31 cellular contexts compared by ENCODE assay signal in the genomic region with DNA sequence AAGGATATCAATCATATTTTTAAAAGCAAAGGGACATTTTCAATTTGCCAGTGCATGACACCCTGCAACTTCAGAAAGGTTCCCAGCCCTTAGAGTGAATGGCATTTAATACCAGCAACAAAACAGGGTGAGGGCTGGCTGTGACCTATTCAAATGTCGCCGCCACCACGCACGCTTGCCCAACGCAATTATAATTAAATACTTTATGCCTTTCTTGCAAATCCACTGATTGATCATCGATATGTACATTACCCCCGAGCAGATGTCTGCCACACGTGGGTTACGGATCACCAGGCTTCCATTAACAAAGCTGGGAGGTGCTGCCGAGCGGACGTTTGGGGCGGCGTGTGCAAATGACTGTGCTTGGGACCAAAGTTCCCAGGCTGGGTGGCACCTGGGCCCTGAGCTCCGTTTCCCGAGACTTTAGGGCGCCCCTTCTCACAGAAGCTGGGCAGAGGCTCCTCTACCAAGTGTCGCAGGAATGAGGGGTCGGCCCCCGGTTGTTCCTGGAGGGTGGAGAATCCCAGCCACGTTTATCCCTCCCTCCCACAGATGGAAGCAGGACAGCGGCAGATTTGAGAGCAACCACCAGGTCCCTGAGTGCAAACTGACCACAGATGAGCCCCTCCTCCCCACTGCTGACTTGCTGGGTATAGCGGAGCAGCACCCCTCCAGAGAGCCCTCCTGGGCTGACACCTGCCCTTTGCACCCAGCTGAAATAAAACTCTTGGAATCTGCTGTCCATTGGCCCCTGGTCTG. TPM values are rescaled to one million over a fixed set of nuclear protein-coding genes. Genes with fewer than 3 reads are reported as not detected.
DNase-seq lines count a peak whose midpoint lies in the region; ATAC-seq, FAIRE-seq and TF ChIP-seq lines count a peak whose summit lies in the region.
"Had no signal": no experiment of that assay in that cellular context is flagged by ENCODE, and none has a peak within 500 bp of the region (broad histone marks: within the 10 kb centered on the region; RNA-seq: fewer than 3 reads in every experiment).

No MANE protein-coding gene starts in this region.

- H3K27me3 ChIP-seq in H7 (ENCODE audit: control insufficient read depth, insufficient read depth, low read length): peaks cover 14% of the 10 kb centered on the region; the same call in 1 of the 2 replicates
- peaks cover 11 to 21% of the 10 kb centered on the region in 2 donors for H3K27me3 ChIP-seq in small intestine (ENCODE audit: control insufficient read depth in 2 of 2, insufficient read depth in 2 of 2, low read length in 2 of 2)
- H3K27me3 ChIP-seq: BLaER1 treated with 17β-estradiol and CSF1 and Interleukin-3, amounts not matched to agents 10 nM and 100 nM had no signal

- intact Hi-C loops in CD14-positive monocyte (cut with micrococcal nuclease) (no loop called here), mucosa of descending colon (cut with DNase I, micrococcal nuclease) (no loop called here)

- peak; percentile 67 for ATAC-seq in mucosa of descending colon
- ATAC-seq: A549, GM23338, Panc1 had no signal

- WGBS in small intestine, 3 donors: 13 to 57% (median 32%) methylated on average over 23 of the region's 23 CpGs

- H3K36me3 ChIP-seq in H7 (replicated peaks; ENCODE audit: control insufficient read depth, insufficient read depth, low read length) (no peaks in the 10 kb centered on the region), mucosa of descending colon (ENCODE audit: low read depth) (no peaks in the 10 kb centered on the region), small intestine (ENCODE audit: control insufficient read depth in 2 of 2, insufficient read depth in 2 of 2, low read length in 2 of 2) (no peaks in the 10 kb centered on the region)
- H3K36me3 ChIP-seq: BLaER1 treated with 17β-estradiol and CSF1 and Interleukin-3, amounts not matched to agents 10 nM and 100 nM had no signal

- DNase-seq in CD14-positive monocyte (ENCODE audit: low spot score) (peak; percentile 34), H7 (peak; percentile 45), mucosa of descending colon (peak in 2 of 3 donors; percentile 43 to 57), small intestine (peak; percentile 59), foreskin fibroblast (no peak), NCI-H2171 (lab: John Stamatoyannopoulos, UW) (no peak), osteocyte (ENCODE audit: extremely low spot score, unreplicated experiment) (no peak)
- DNase-seq in activated CD8-positive, alpha-beta memory T cell treated with anti-CD3 and anti-CD28 coated beads, Interleukin-2, amount 50 U/mL, for 48 hours: no peak
- DNase-seq: AML-193; CD4-positive, alpha-beta memory T cell; DMS 273 treated with DMSO at 0.1 percent for 48 hours; DMS79; EL; GF-D8; HCEC 1CT; NCI-H1092; NCI-H1417 treated with DMSO at 0.1 percent for 48 hours; NCI-H1694 treated with DMSO at 0.1 percent for 48 hours; NCI-H2081; NCI-H226; NCI-H510A; NCI-H69; SIG-M5 had no signal

- H3K27me3 Mint-ChIP-seq in CD14-positive monocyte (ENCODE audit: low read depth in 3 of 3): peaks cover 27 to 56% (median 37%) of the 10 kb centered on the region in 3 donors
- H3K27me3 Mint-ChIP-seq in osteocyte (ENCODE audit: unreplicated experiment): peaks cover 14% of the 10 kb centered on the region

- FAIRE-seq in small intestine (lab: Jason Lieb, UNC): no peak
- FAIRE-seq: A549, GM12891 had no signal

- H3K4me1 ChIP-seq in mucosa of descending colon (ENCODE audit: low read depth): peaks cover 8% of the 10 kb centered on the region
- no peaks in the 10 kb centered on the region for H3K4me1 ChIP-seq in small intestine (ENCODE audit: control insufficient read depth in 2 of 2, insufficient read depth in 1 of 2, low read depth in 1 of 2, low read length in 1 of 2)

- peaks cover 0 to 4% (median 0%) of the 10 kb centered on the region in 7 donors for H3K9me3 Mint-ChIP-seq in CD14-positive monocyte
- H3K9me3 Mint-ChIP-seq in osteocyte (ENCODE audit: unreplicated experiment): no peaks in the 10 kb centered on the region
- H3K9me3 Mint-ChIP-seq: IgD-negative memory B cell had no signal

- H3K9me3 ChIP-seq in mucosa of descending colon (no peaks in the 10 kb centered on the region), small intestine (ENCODE audit: control insufficient read depth, low read depth) (no peaks in the 10 kb centered on the region)
- H3K9me3 ChIP-seq: A549 had no signal

- H3K27ac Mint-ChIP-seq in CD14-positive monocyte (no peak overlapping the region), osteocyte (ENCODE audit: unreplicated experiment) (no peak overlapping the region)
- H3K27ac Mint-ChIP-seq: CD4-positive, alpha-beta memory T cell; GM23338; IgD-negative memory B cell had no signal

- H3K27ac ChIP-seq in small intestine (ENCODE audit: low read depth in 1 of 2, low read length in 1 of 2): no peak overlapping the region
- H3K27ac ChIP-seq: A549; BLaER1 treated with 17β-estradiol and CSF1 and Interleukin-3, amounts not matched to agents 10 nM and 100 nM; SK-N-MC had no signal

- H3K4me3 Mint-ChIP-seq in CD14-positive monocyte: no peak overlapping the region
- H3K4me3 Mint-ChIP-seq in osteocyte (ENCODE audit: unreplicated experiment): no peak overlapping the region
- H3K4me3 Mint-ChIP-seq: CD4-positive, alpha-beta memory T cell; GM23338; IgD-negative memory B cell had no signal

- no peaks in the 10 kb centered on the region for H3K4me1 Mint-ChIP-seq in CD14-positive monocyte
- H3K4me1 Mint-ChIP-seq in osteocyte (ENCODE audit: unreplicated experiment): peaks cover 13% of the 10 kb centered on the region
- H3K4me1 Mint-ChIP-seq: CD4-positive, alpha-beta memory T cell; GM23338; IgD-negative memory B cell had no signal

- H3K4me3 ChIP-seq in H7 (ENCODE audit: insufficient read depth, low read depth, low read length) (no peak overlapping the region), mucosa of descending colon (no peak overlapping the region), small intestine (ENCODE audit: low read depth in 1 of 2, low read length in 2 of 2) (no peak overlapping the region), foreskin fibroblast (ENCODE audit: low read depth in 1 of 2, low read length in 2 of 2) (no peak overlapping the region)
- H3K4me3 ChIP-seq: A549; BLaER1 treated with 17β-estradiol and CSF1 and Interleukin-3, amounts not matched to agents 10 nM and 100 nM; GM23338; SK-N-MC had no signal

- H3K36me3 Mint-ChIP-seq in CD14-positive monocyte (no peaks in the 10 kb centered on the region), osteocyte (ENCODE audit: unreplicated experiment) (no peaks in the 10 kb centered on the region)
- H3K36me3 Mint-ChIP-seq: CD4-positive, alpha-beta memory T cell; IgD-negative memory B cell had no signal

- TF ChIP-seq CTCF in CD14-positive monocyte (IDR thresholded peaks at IDR 0.05): no peak
- no peak for TF ChIP-seq CTCF in mucosa of descending colon (IDR thresholded peaks at IDR 0.05)
- TF ChIP-seq CTCF in foreskin fibroblast (IDR thresholded peaks at IDR 0.05; ENCODE audit: low read depth, low read length): no peak
- no peak for TF ChIP-seq CTCF in osteocyte (IDR thresholded peaks at IDR 0.05)

RNA-seq across cellular contexts. Expression of gene FOXL3, which starts 3.9 kb away (rescaled TPM):
- polyA plus RNA-seq in CD14-positive monocyte (not detected), small intestine (not detected)
- not detected in 2 replicates for total RNA-seq in H7 (2014; rRNA removed; shearing (Covaris generic))
- total RNA-seq in mucosa of descending colon (under 1 TPM in 1 of 3 donors, not detected in 2; 0.43 TPM), osteocyte (not detected in 2 replicates)
- total RNA-seq: CD4-positive, alpha-beta memory T cell; GM23338; OCI-LY7 had no signal
- polyA plus RNA-seq: A549; CD4-positive, alpha-beta memory T cell; GM23338; IgD-negative memory B cell had no signal

Comparison
In these comparisons a context has a peak if more than half of its experiments do, and no peak if none do; other contexts are left out.
1. DNase-seq: peak in CD14-positive monocyte (single experiment), H7 (single experiment), mucosa of descending colon (2 of 3) and small intestine (single experiment); none in activated CD8-positive, alpha-beta memory T cell treated with anti-CD3 and anti-CD28 coated beads, Interleukin-2, amount 50 U/mL, for 48 hours (single experiment), foreskin fibroblast (0 of 2), NCI-H2171 (single experiment) and osteocyte (single experiment).